26 cellular contexts compared by ENCODE assay signal in the genomic region with DNA sequence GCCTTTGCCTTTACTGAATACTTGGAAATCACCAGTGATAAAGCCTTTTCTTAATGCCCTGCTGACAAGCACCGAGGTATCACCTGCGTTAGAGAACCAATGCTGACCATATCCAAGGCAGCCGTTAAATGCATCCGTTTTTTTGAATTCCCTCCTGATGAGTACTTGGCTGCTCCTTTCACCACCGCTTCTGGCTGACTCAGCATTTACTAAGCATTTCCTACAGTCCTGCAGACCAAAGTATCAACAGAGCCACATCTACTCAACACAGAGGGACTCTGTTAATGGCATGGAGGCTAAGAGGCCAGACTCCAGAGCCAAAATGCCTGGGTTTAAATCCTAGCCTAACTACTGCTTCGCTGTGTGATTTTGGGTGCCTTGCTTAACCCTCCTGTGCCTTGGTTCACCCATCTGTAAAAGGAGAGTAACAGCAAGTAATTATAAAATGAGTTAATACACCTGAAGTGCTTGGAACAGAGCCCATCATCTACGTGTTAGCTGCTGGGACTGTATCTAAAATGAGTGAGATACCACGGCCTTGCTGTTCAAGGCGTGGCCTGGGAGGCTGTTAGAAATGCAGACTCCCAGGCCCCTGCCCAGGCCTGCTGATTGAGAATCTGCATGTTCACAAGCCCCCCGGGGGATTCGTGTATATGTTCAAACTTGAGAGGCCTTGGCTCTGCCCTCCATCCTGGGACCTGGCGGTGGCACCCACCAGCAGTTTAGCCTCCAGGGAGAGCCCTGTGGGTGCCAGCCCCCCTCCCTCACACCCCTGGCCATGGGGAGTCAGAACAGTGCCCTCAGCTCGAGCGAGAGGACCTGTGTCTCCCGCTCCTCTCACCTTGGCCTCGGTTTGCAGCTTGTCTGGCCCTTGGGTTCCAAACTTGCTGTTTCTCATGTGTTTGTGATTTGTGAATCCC. TPM values are rescaled to one million over a fixed set of nuclear protein-coding genes. Genes with fewer than 3 reads are reported as not detected.
DNase-seq lines count a peak whose midpoint lies in the region; ATAC-seq, FAIRE-seq and TF ChIP-seq lines count a peak whose summit lies in the region.
"Had no signal": no experiment of that assay in that cellular context is flagged by ENCODE, and none has a peak within 500 bp of the region (broad histone marks: within the 10 kb centered on the region; RNA-seq: fewer than 3 reads in every experiment).

No MANE protein-coding gene starts in this region.

- no peak overlapping the region for H3K18ac ChIP-seq in trophoblast cell (ENCODE audit: low read length)

- in situ Hi-C loops in HepG2 (cut with HindIII; ENCODE audit: extremely low pct_ligation_motif_present, low pct_unique_long_range_greater_than_20kb) = no loop called here

- CTCF ChIA-PET in HepG2 (lab: Yijun Ruan, JAX; ENCODE audit: low intra/inter-chr PET ratio, low total read pairs) = no interaction called here

- 93% methylated on average over 13 of the region's 16 CpGs for WGBS in HepG2 (ENCODE audit: low lambda C conversion rate)
- WGBS in trophoblast cell (ENCODE audit: extremely low coverage, insufficient coverage, insufficient read length) = no CpG with 5 or more reads among the region's 16 CpGs

- POLR2A ChIA-PET in HepG2 (lab: Yijun Ruan, JAX) = no interaction called here

- DNase-seq in AG10803 (ENCODE audit: low read depth) = peak; percentile 12
- peak; percentile 22 for DNase-seq in M059J (ENCODE audit: low read depth)
- peak; percentile 3 for DNase-seq in bronchial epithelial cell (ENCODE audit: low read depth)
- DNase-seq in HepG2 (ENCODE audit: low spot score) = no peak
- DNase-seq in trophoblast cell = no peak
- DNase-seq in OCI-M2 (lab: John Stamatoyannopoulos, UW; ENCODE audit: unreplicated experiment) = no peak
- DNase-seq in HUDEP-2 (lab: John Stamatoyannopoulos, UW; ENCODE audit: unreplicated experiment in 76 of 76) = no peak
- DNase-seq: activated CD4-positive, alpha-beta T cell treated with anti-CD3 and anti-CD28 coated beads, Interleukin-2, amount 50 U/mL, for 48 hours; activated naive CD4-positive, alpha-beta T cell treated with Interleukin-2 at 50 U/mL for 16 hours; endodermal cell; heart right ventricle; KBM-7; MV-4-11; NCI-H1694 treated with DMSO at 0.1 percent for 48 hours; NCI-H2227 treated with DMSO at 0.1 percent for 48 hours; spleen; T-helper 2 cell had no signal

- no peak overlapping the region for H4K8ac ChIP-seq in trophoblast cell (ENCODE audit: low read depth, low read length)

- intact Hi-C loops in HepG2 (cut with micrococcal nuclease; ENCODE audit: unreplicated experiment) = no loop called here

- no peak overlapping the region for H2BK5ac ChIP-seq in trophoblast cell (ENCODE audit: low read depth, low read length, poor library complexity)

- no TSS peak for BruUV-seq in HepG2 (replicated peaks; lab: Mats Ljungman, UMichigan)

- H3K4me2 ChIP-seq in HepG2 (ENCODE audit: low read depth, low read length) = no peak overlapping the region
- no peak overlapping the region for H3K4me2 ChIP-seq in trophoblast cell (ENCODE audit: low read length)
- H3K4me2 ChIP-seq: BLaER1 had no signal

- H3K4me3 ChIP-seq in AG10803 (ENCODE audit: low read length) = no peak overlapping the region
- H3K4me3 ChIP-seq in bronchial epithelial cell (ENCODE audit: low read depth, low read length) = no peak overlapping the region
- no peak overlapping the region for H3K4me3 ChIP-seq in HepG2 (replicated peaks in 1 of 3; ENCODE audit: insufficient read depth in 1 of 3, low read depth in 2 of 3, low read length in 3 of 3)
- H3K4me3 ChIP-seq in trophoblast cell (ENCODE audit: low read depth, low read length) = no peak overlapping the region
- H3K4me3 ChIP-seq: BLaER1, heart right ventricle, spleen had no signal

- no peak overlapping the region for H2BK120ac ChIP-seq in trophoblast cell (ENCODE audit: insufficient read depth, low read length, poor library complexity)

- no peak overlapping the region for H2AFZ ChIP-seq in HepG2 (ENCODE audit: low read length)
- no peak overlapping the region for H2AFZ ChIP-seq in trophoblast cell (ENCODE audit: insufficient read depth, low read length, poor library complexity)

- no peak for ATAC-seq in HepG2
- no peak for ATAC-seq in HG02588 (IDR thresholded peaks at IDR 0.05; ENCODE audit: unreplicated experiment)
- ATAC-seq: heart right ventricle had no signal

- no peak overlapping the region for H3K9ac ChIP-seq in HepG2 (ENCODE audit: insufficient read depth, low read depth, low read length)
- no peak overlapping the region for H3K9ac ChIP-seq in trophoblast cell (ENCODE audit: low read length)
- H3K9ac ChIP-seq: BLaER1 had no signal

- TF ChIP-seq CTCF in AG10803 (conservative IDR thresholded peaks at IDR 0.05; ENCODE audit: low read length) (no peak), bronchial epithelial cell (IDR thresholded peaks at IDR 0.05; ENCODE audit: insufficient read depth, low read length, severe bottlenecking) (no peak), HepG2 (CRISPR knock-in tag; IDR thresholded peaks at IDR 0.05) (no peak)

- no peaks in the 10 kb centered on the region for H4K20me1 ChIP-seq in HepG2 (ENCODE audit: insufficient read depth, low read length)
- H4K20me1 ChIP-seq: BLaER1 had no signal

- H2AK5ac ChIP-seq in trophoblast cell (ENCODE audit: low read length) = no peak overlapping the region

- H3K27ac ChIP-seq in HepG2 (ENCODE audit: extremely low read length, insufficient read depth, low read length) (no peak overlapping the region), trophoblast cell (ENCODE audit: low read depth, low read length) (no peak overlapping the region)
- H3K27ac ChIP-seq: BLaER1, heart right ventricle, spleen, VCaP had no signal

- no peaks in the 10 kb centered on the region for H3K9me3 ChIP-seq in HepG2 (ENCODE audit: low read length)
- no peaks in the 10 kb centered on the region for H3K9me3 ChIP-seq in trophoblast cell (ENCODE audit: insufficient read depth, low read depth, low read length)
- H3K9me3 ChIP-seq: BLaER1, Caco-2, heart right ventricle, spleen had no signal

- no peaks in the 10 kb centered on the region for H3K4me1 ChIP-seq in HepG2 (ENCODE audit: insufficient read depth, low read length)
- peaks cover 6 to 9% of the 10 kb centered on the region in 2 experiments for H3K4me1 ChIP-seq in trophoblast cell (ENCODE audit: control insufficient read depth in 1 of 2, insufficient read depth in 2 of 2, low read length in 2 of 2)
- H3K4me1 ChIP-seq: BLaER1, Caco-2, spleen had no signal

- H3K27me3 ChIP-seq in bronchial epithelial cell (ENCODE audit: control insufficient read depth, insufficient read depth, low read length) (no peaks in the 10 kb centered on the region), HepG2 (ENCODE audit: control insufficient read depth in 1 of 2, insufficient read depth in 2 of 2, low read length in 2 of 2) (no peaks in the 10 kb centered on the region), trophoblast cell (ENCODE audit: insufficient read depth, low read length) (no peaks in the 10 kb centered on the region)
- H3K27me3 ChIP-seq: BLaER1, heart right ventricle, spleen had no signal

- H3K4ac ChIP-seq in trophoblast cell (ENCODE audit: low read depth, low read length) = no peak overlapping the region

- TF ChIP-seq POLR2A in HepG2 (IDR thresholded peaks at IDR 0.05; ENCODE audit: insufficient read depth in 1 of 2, low read depth in 2 of 2, low read length in 2 of 2) = no peak

- H4K12ac ChIP-seq in trophoblast cell (ENCODE audit: low read depth, low read length) = no peak overlapping the region

- TF ChIP-seq EP300 in HepG2 (IDR thresholded peaks at IDR 0.05; ENCODE audit: low read depth in 2 of 2, low read length in 2 of 2) (no peak), HepG2 (CRISPR knock-in tag; IDR thresholded peaks at IDR 0.05; ENCODE audit: borderline replicate concordance) (no peak)

- FAIRE-seq in bronchial epithelial cell (lab: Jason Lieb, UNC) = no peak
- FAIRE-seq in HepG2 (lab: Jason Lieb, UNC) = no peak

- H3K79me1 ChIP-seq in trophoblast cell (ENCODE audit: low read length) = no peaks in the 10 kb centered on the region

- H4K91ac ChIP-seq in trophoblast cell (ENCODE audit: low read depth, low read length) = no peak overlapping the region

- no peak overlapping the region for H3K14ac ChIP-seq in trophoblast cell (ENCODE audit: low read length)

- no peak overlapping the region for H2BK12ac ChIP-seq in trophoblast cell (ENCODE audit: low read length)

- no peak for TF ChIP-seq RAD21 in HepG2 (CRISPR knock-in tag; IDR thresholded peaks at IDR 0.05)

- H3K23ac ChIP-seq in trophoblast cell (ENCODE audit: low read length) = no peak overlapping the region

- no peaks in the 10 kb centered on the region for H3K79me2 ChIP-seq in HepG2 (ENCODE audit: insufficient read depth, low read length)
- H3K79me2 ChIP-seq in trophoblast cell (ENCODE audit: control insufficient read depth, insufficient read depth, low read length, poor library complexity) = no peaks in the 10 kb centered on the region

- H3K36me3 ChIP-seq in bronchial epithelial cell (ENCODE audit: control insufficient read depth, insufficient read depth, low read length) = peaks cover 2% of the 10 kb centered on the region
- H3K36me3 ChIP-seq in HepG2 (replicated peaks in 1 of 2; ENCODE audit: control insufficient read depth in 1 of 2, insufficient read depth in 2 of 2, low read length in 2 of 2) = peaks cover 0 to 2% of the 10 kb centered on the region in 2 experiments; a peak in 1 of 5 replicates
- peaks cover 3% of the 10 kb centered on the region in 2 experiments for H3K36me3 ChIP-seq in trophoblast cell (ENCODE audit: control insufficient read depth in 1 of 2, insufficient read depth in 2 of 2, low read length in 2 of 2)

RNA-seq across cellular contexts. Expression of a gene that starts 30.8 kb away (rescaled TPM):
- total RNA-seq in M059J (2014; rRNA removed; shearing (Covaris generic)) = 0.39 TPM in 1 of 2 replicates, not detected in the other
- 0.51 and 0.53 TPM in 2 replicates for total RNA-seq in bronchial epithelial cell
- 0.34 and 0.40 TPM in 2 replicates for total RNA-seq in HepG2 (2016; rRNA removed; fragmentation: Illumina TruSeq; extraction: Trizol)
- total RNA-seq in HepG2 (2016; cell fraction: cytosol; rRNA removed; fragmentation: Illumina TruSeq; extraction: Trizol; ENCODE audit: low read depth) = not detected in 2 replicates
- 0.15 and 0.37 TPM in 2 replicates for total RNA-seq in HepG2 (2016; cell fraction: insoluble cytoplasmic fraction; rRNA removed; fragmentation: Illumina TruSeq; extraction: Trizol)
- not detected in 2 replicates for total RNA-seq in HepG2 (2016; cell fraction: membrane; rRNA removed; fragmentation: Illumina TruSeq; extraction: Trizol)
- total RNA-seq in HepG2 (2016; cell fraction: nucleus; rRNA removed; fragmentation: Illumina TruSeq; extraction: Trizol) = 0.53 TPM in 1 of 2 replicates, not detected in the other
- not detected in 2 replicates for polyA plus RNA-seq in HepG2 (2011; rRNA removed)
- polyA plus RNA-seq in HepG2 (2011; cell fraction: cytosol; rRNA removed) = not detected in 2 replicates
- polyA plus RNA-seq in HepG2 (2011; cell fraction: nucleus; rRNA removed) = not detected in 2 replicates
- polyA plus RNA-seq in HepG2 (2012) = 0.20 TPM in 1 of 2 replicates, not detected in the other
- polyA plus RNA-seq in HepG2 (2016; cell fraction: cytosol; fragmentation: Illumina TruSeq; extraction: Trizol; ENCODE audit: low read depth) = not detected in 2 replicates
- 0.14 TPM in 1 of 2 replicates, not detected in the other for polyA plus RNA-seq in HepG2 (2016; cell fraction: insoluble cytoplasmic fraction; fragmentation: Illumina TruSeq; extraction: Trizol; ENCODE audit: low read depth)
- polyA plus RNA-seq in HepG2 (2016; cell fraction: membrane; fragmentation: Illumina TruSeq; extraction: Trizol; ENCODE audit: low read depth) = not detected in 2 replicates
- polyA plus RNA-seq in HepG2 (2016; cell fraction: nucleus; fragmentation: Illumina TruSeq; extraction: Trizol; ENCODE audit: insufficient read depth, low read depth) = not detected in 2 replicates
- not detected in 2 replicates for polyA minus RNA-seq in HepG2 (2011; rRNA and poly(A)+ RNA removed; ENCODE audit: low replicate concordance)
- polyA minus RNA-seq in HepG2 (2011; cell fraction: cytosol; rRNA and poly(A)+ RNA removed) = not detected in 2 replicates
- not detected in 2 replicates for polyA minus RNA-seq in HepG2 (2011; cell fraction: nucleus; rRNA and poly(A)+ RNA removed)
- 0.05 and 0.21 TPM in 2 replicates for polyA plus RNA-seq in trophoblast cell (2013)
- total RNA-seq: A172, Caco-2, G401, heart right ventricle, lower leg skin, SK-MEL-5, ureter had no signal
- polyA plus RNA-seq: heart right ventricle had no signal

Comparison
In these comparisons a context has a peak if more than half of its experiments do, and no peak if none do; other contexts are left out.
1. DNase-seq: peak in AG10803 (single experiment), M059J (single experiment) and bronchial epithelial cell (single experiment); none in HepG2 (single experiment), trophoblast cell (0 of 2), OCI-M2 (single experiment) and HUDEP-2 (0 of 76).